Comparison of ENCODE assay signal across 14 cellular contexts in the genomic region with DNA sequence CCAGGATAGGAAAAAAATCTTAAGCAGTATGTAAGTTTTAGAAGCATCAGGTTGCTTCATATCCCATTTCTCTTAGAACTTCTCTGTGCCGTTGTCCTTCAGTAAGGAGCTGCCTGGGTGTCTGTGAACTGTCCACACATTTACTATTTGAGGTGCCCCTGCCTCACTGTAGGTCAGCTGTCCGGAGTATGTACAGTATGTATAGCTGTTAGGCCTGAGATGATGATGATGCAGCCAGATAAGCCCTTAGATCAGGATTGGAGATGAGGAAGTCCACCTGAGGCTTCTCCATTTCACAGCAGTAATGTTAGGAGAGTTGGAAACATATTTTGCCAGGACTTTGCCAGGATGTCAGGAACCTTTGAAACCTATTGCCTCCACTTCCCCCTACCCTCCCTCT. TPM values are rescaled to one million over a fixed set of nuclear protein-coding genes. Genes with fewer than 3 reads are reported as not detected.
DNase-seq lines count a peak whose midpoint lies in the region; ATAC-seq and TF ChIP-seq lines count a peak whose summit lies in the region.
"Had no signal": no experiment of that assay in that cellular context is flagged by ENCODE, and none has a peak within 500 bp of the region (broad histone marks: within the 10 kb centered on the region; RNA-seq: fewer than 3 reads in every experiment).

No MANE protein-coding gene starts in this region.

- H3K4me1 ChIP-seq in naive thymus-derived CD4-positive, alpha-beta T cell (ENCODE audit: control insufficient read depth in 2 of 2, insufficient read depth in 2 of 2, low read length in 2 of 2): no peaks in the 10 kb centered on the region
- H3K4me1 ChIP-seq in right cardiac atrium (ENCODE audit: control insufficient read depth, insufficient read depth, low read length): peaks cover 2% of the 10 kb centered on the region
- H3K4me1 ChIP-seq: BLaER1, Caco-2 had no signal

- H3K4me1 Mint-ChIP-seq in activated CD8-positive, alpha-beta T cell treated with anti-CD3 and anti-CD28 coated beads, Interleukin-2, amount 10 ng/mL, durations not matched to agents 7 days and 5 days (ENCODE audit: low read depth): peaks cover 7% of the 10 kb centered on the region
- H3K4me1 Mint-ChIP-seq in activated CD8-positive, alpha-beta T cell treated with anti-CD3 and anti-CD28 coated beads for 36 hours (ENCODE audit: low read depth): peaks cover 11% of the 10 kb centered on the region
- H3K4me1 Mint-ChIP-seq in naive thymus-derived CD4-positive, alpha-beta T cell: peaks cover 3 to 30% (median 13%) of the 10 kb centered on the region in 7 donors

- H3K36me3 ChIP-seq in naive thymus-derived CD4-positive, alpha-beta T cell (ENCODE audit: control insufficient read depth in 2 of 3, insufficient read depth in 3 of 3, low read length in 3 of 3): peaks cover 0 to 24% (median 0%) of the 10 kb centered on the region in 3 experiments

- WGBS in right cardiac atrium: 86% methylated on average over 2 of the region's 2 CpGs

- no peaks in the 10 kb centered on the region for H3K27me3 Mint-ChIP-seq in activated CD8-positive, alpha-beta T cell treated with anti-CD3 and anti-CD28 coated beads, Interleukin-2, amount 10 ng/mL, durations not matched to agents 7 days and 5 days (ENCODE audit: low read depth)
- H3K27me3 Mint-ChIP-seq in activated CD8-positive, alpha-beta T cell treated with anti-CD3 and anti-CD28 coated beads for 36 hours: no peaks in the 10 kb centered on the region
- no peaks in the 10 kb centered on the region for H3K27me3 Mint-ChIP-seq in naive thymus-derived CD4-positive, alpha-beta T cell

- TF ChIP-seq CTCF in activated CD8-positive, alpha-beta T cell treated with anti-CD3 and anti-CD28 coated beads for 36 hours (IDR thresholded peaks at IDR 0.05): no peak

- H3K9me3 Mint-ChIP-seq in activated CD8-positive, alpha-beta T cell treated with anti-CD3 and anti-CD28 coated beads, Interleukin-2, amount 10 ng/mL, durations not matched to agents 7 days and 5 days (ENCODE audit: insufficient read depth): no peaks in the 10 kb centered on the region
- no peaks in the 10 kb centered on the region for H3K9me3 Mint-ChIP-seq in activated CD8-positive, alpha-beta T cell treated with anti-CD3 and anti-CD28 coated beads for 36 hours
- H3K9me3 Mint-ChIP-seq in naive thymus-derived CD4-positive, alpha-beta T cell: no peaks in the 10 kb centered on the region
- H3K9me3 Mint-ChIP-seq: GM23338 had no signal

- H3K9me3 ChIP-seq in naive thymus-derived CD4-positive, alpha-beta T cell (ENCODE audit: control insufficient read depth in 2 of 3, low read length in 3 of 3): no peaks in the 10 kb centered on the region
- H3K9me3 ChIP-seq in right cardiac atrium (ENCODE audit: control insufficient read depth, low read length): no peaks in the 10 kb centered on the region
- H3K9me3 ChIP-seq: BLaER1, Caco-2 had no signal

- POLR2A ChIA-PET in activated CD8-positive, alpha-beta T cell treated with anti-CD3 and anti-CD28 coated beads, Interleukin-2, amount 10 ng/mL, durations not matched to agents 7 days and 5 days (lab: Charles Lee): no interaction called here
- POLR2A ChIA-PET in activated CD8-positive, alpha-beta T cell treated with anti-CD3 and anti-CD28 coated beads for 36 hours (lab: Charles Lee): no interaction called here
- POLR2A ChIA-PET in naive thymus-derived CD4-positive, alpha-beta T cell (lab: Charles Lee): no interaction called here

- H3K27ac Mint-ChIP-seq in activated CD8-positive, alpha-beta T cell treated with anti-CD3 and anti-CD28 coated beads, Interleukin-2, amount 10 ng/mL, durations not matched to agents 7 days and 5 days: no peak overlapping the region
- H3K27ac Mint-ChIP-seq in activated CD8-positive, alpha-beta T cell treated with anti-CD3 and anti-CD28 coated beads for 36 hours: no peak overlapping the region
- peak overlapping the region in 7 of 9 donors; percentile 1 to 75 (median 63) for H3K27ac Mint-ChIP-seq in naive thymus-derived CD4-positive, alpha-beta T cell
- H3K27ac Mint-ChIP-seq: GM23338 had no signal

- H3K4me3 ChIP-seq in naive thymus-derived CD4-positive, alpha-beta T cell (ENCODE audit: low read length): no peak overlapping the region
- H3K4me3 ChIP-seq in right cardiac atrium (ENCODE audit: low read length): no peak overlapping the region
- H3K4me3 ChIP-seq: BLaER1, GM23338 had no signal

- H3K4me3 Mint-ChIP-seq in activated CD8-positive, alpha-beta T cell treated with anti-CD3 and anti-CD28 coated beads, Interleukin-2, amount 10 ng/mL, durations not matched to agents 7 days and 5 days: no peak overlapping the region
- no peak overlapping the region for H3K4me3 Mint-ChIP-seq in activated CD8-positive, alpha-beta T cell treated with anti-CD3 and anti-CD28 coated beads for 36 hours
- no peak overlapping the region for H3K4me3 Mint-ChIP-seq in naive thymus-derived CD4-positive, alpha-beta T cell
- H3K4me3 Mint-ChIP-seq: CD14-positive monocyte, GM23338 had no signal

- intact Hi-C loops in activated CD8-positive, alpha-beta T cell treated with anti-CD3 and anti-CD28 coated beads for 36 hours (cut with micrococcal nuclease): no loop called here
- intact Hi-C loops in naive thymus-derived CD4-positive, alpha-beta T cell (cut with micrococcal nuclease): no loop called here
- intact Hi-C loops in right cardiac atrium (cut with DNase I): no loop called here

- no peaks in the 10 kb centered on the region for H3K27me3 ChIP-seq in naive thymus-derived CD4-positive, alpha-beta T cell (ENCODE audit: control insufficient read depth in 2 of 2, insufficient read depth in 2 of 2, low read length in 2 of 2)
- no peaks in the 10 kb centered on the region for H3K27me3 ChIP-seq in right cardiac atrium (ENCODE audit: control insufficient read depth, insufficient read depth)
- H3K27me3 ChIP-seq: BLaER1 had no signal

- peaks cover 30% of the 10 kb centered on the region for H3K36me3 Mint-ChIP-seq in activated CD8-positive, alpha-beta T cell treated with anti-CD3 and anti-CD28 coated beads, Interleukin-2, amount 10 ng/mL, durations not matched to agents 7 days and 5 days (ENCODE audit: low read depth)
- H3K36me3 Mint-ChIP-seq in activated CD8-positive, alpha-beta T cell treated with anti-CD3 and anti-CD28 coated beads for 36 hours (ENCODE audit: low read depth): peaks cover 30% of the 10 kb centered on the region
- peaks cover 0 to 22% (median 5%) of the 10 kb centered on the region in 5 donors for H3K36me3 Mint-ChIP-seq in naive thymus-derived CD4-positive, alpha-beta T cell

- CTCF ChIA-PET in activated CD8-positive, alpha-beta T cell treated with anti-CD3 and anti-CD28 coated beads, Interleukin-2, amount 10 ng/mL, durations not matched to agents 7 days and 5 days (lab: Charles Lee): no interaction called here
- CTCF ChIA-PET in activated CD8-positive, alpha-beta T cell treated with anti-CD3 and anti-CD28 coated beads for 36 hours (lab: Charles Lee): no interaction called here
- CTCF ChIA-PET in naive thymus-derived CD4-positive, alpha-beta T cell (lab: Charles Lee): no interaction called here

- DNase-seq in activated CD8-positive, alpha-beta T cell treated with anti-CD3 and anti-CD28 coated beads, Interleukin-2, amount 10 ng/mL, durations not matched to agents 7 days and 5 days: peak; percentile 13
- no peak for DNase-seq in activated CD8-positive, alpha-beta T cell treated with anti-CD3 and anti-CD28 coated beads for 36 hours
- peak; percentile 3 for DNase-seq in ecto neural progenitor cell (ENCODE audit: low spot score)
- DNase-seq in naive thymus-derived CD4-positive, alpha-beta T cell: no peak
- DNase-seq in NCI-H1048 (lab: John Stamatoyannopoulos, UW): no peak
- no peak for DNase-seq in right cardiac atrium
- DNase-seq: 8988T, Caco-2, HCEC 1CT had no signal

- H3K27ac ChIP-seq in naive thymus-derived CD4-positive, alpha-beta T cell (ENCODE audit: low read depth, low read length): no peak overlapping the region
- H3K27ac ChIP-seq in right cardiac atrium (ENCODE audit: low read length): no peak overlapping the region
- H3K27ac ChIP-seq: BLaER1, HL-60 had no signal

- ATAC-seq in activated CD8-positive, alpha-beta T cell treated with anti-CD3 and anti-CD28 coated beads, Interleukin-2, amount 10 ng/mL, durations not matched to agents 7 days and 5 days: no peak
- ATAC-seq in activated CD8-positive, alpha-beta T cell treated with anti-CD3 and anti-CD28 coated beads for 36 hours: no peak
- no peak for ATAC-seq in naive thymus-derived CD4-positive, alpha-beta T cell
- ATAC-seq in GM18868 (IDR thresholded peaks at IDR 0.05; ENCODE audit: unreplicated experiment) (no peak), right cardiac atrium (no peak)
- ATAC-seq: GM23338 had no signal

RNA-seq across cellular contexts. Expression of gene NDUFB2, which starts 7.7 kb away (rescaled TPM):
- total RNA-seq in activated CD8-positive, alpha-beta T cell treated with anti-CD3 and anti-CD28 coated beads, Interleukin-2, amount 10 ng/mL, durations not matched to agents 7 days and 5 days: 100 to 1,000 TPM; 213 to 221 TPM
- total RNA-seq in activated CD8-positive, alpha-beta T cell treated with anti-CD3 and anti-CD28 coated beads for 36 hours: 100 to 1,000 TPM; 159 to 177 TPM
- 100 to 1,000 TPM in 1 of 5 experiments, 10 to 100 TPM in 4; 88.3 to 184 (median 94.0) TPM for total RNA-seq in naive thymus-derived CD4-positive, alpha-beta T cell
- 100 to 1,000 TPM; 372 to 507 TPM for polyA plus RNA-seq in naive thymus-derived CD4-positive, alpha-beta T cell
- 100 to 1,000 TPM; 460 to 569 (median 505) TPM for total RNA-seq in right cardiac atrium
- 860 TPM for polyA plus RNA-seq in right cardiac atrium

RNA-seq across cellular contexts. Expression of gene ADCK2, which starts 31.5 kb away (rescaled TPM):
- total RNA-seq in activated CD8-positive, alpha-beta T cell treated with anti-CD3 and anti-CD28 coated beads, Interleukin-2, amount 10 ng/mL, durations not matched to agents 7 days and 5 days: 10 to 100 TPM; 20.6 to 20.8 TPM
- total RNA-seq in activated CD8-positive, alpha-beta T cell treated with anti-CD3 and anti-CD28 coated beads for 36 hours: 10 to 100 TPM; 20.0 to 21.5 TPM
- total RNA-seq in naive thymus-derived CD4-positive, alpha-beta T cell: 10 to 100 TPM; 15.2 to 19.0 (median 18.3) TPM
- 10 to 100 TPM; 32.2 to 34.2 TPM for polyA plus RNA-seq in naive thymus-derived CD4-positive, alpha-beta T cell
- 10 to 100 TPM; 13.2 to 17.9 (median 14.9) TPM for total RNA-seq in right cardiac atrium
- polyA plus RNA-seq in right cardiac atrium: 11.7 TPM

Comparison
In these comparisons a context has a peak if more than half of its experiments do, and no peak if none do; other contexts are left out.
1. DNase-seq: peak in activated CD8-positive, alpha-beta T cell treated with anti-CD3 and anti-CD28 coated beads, Interleukin-2, amount 10 ng/mL, durations not matched to agents 7 days and 5 days (single experiment) and ecto neural progenitor cell (single experiment); none in activated CD8-positive, alpha-beta T cell treated with anti-CD3 and anti-CD28 coated beads for 36 hours (single experiment), naive thymus-derived CD4-positive, alpha-beta T cell (0 of 9), NCI-H1048 (single experiment) and right cardiac atrium (0 of 3).
2. H3K27ac Mint-ChIP-seq: peak in naive thymus-derived CD4-positive, alpha-beta T cell (7 of 9); none in activated CD8-positive, alpha-beta T cell treated with anti-CD3 and anti-CD28 coated beads, Interleukin-2, amount 10 ng/mL, durations not matched to agents 7 days and 5 days (single experiment) and activated CD8-positive, alpha-beta T cell treated with anti-CD3 and anti-CD28 coated beads for 36 hours (single experiment).